In the genomic region with DNA sequence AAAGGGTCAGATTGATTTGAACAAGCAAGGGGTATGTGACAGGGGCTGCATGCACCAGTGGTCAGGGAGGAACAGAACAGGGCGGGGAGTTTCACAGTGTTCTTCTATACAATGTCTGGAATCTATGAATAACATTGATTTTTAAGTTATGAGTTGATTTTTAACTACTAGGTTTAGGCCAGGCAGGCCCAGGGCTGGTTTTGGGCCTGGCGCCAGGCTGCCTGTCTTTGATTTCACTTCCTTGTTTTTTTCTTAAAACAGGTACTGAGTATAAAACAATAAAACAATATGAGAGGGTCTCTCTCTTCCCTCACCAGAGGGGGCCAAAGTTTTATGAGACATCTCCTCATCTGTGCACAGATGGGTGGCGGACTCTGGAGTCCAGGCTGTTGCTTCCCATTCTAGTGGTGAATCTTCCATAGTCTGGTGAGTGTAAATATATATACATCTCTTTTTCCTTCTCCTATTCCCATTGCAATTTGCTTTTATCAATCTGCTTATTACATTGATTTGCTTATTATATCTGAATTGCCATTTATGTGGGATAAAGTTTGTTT, we compare ENCODE assay signal across 7 cellular contexts.
A peak's percentile ranks its signal among the peaks of the same experiment; 100 is the strongest.
DNase-seq lines count a peak whose midpoint lies in the region; FAIRE-seq and TF ChIP-seq lines count a peak whose summit lies in the region.
"Not testable (repeated sequence)": the region's sequence is repeated elsewhere in the genome, so short reads cannot be mapped to it uniquely, and the experiment has no call there.

No MANE protein-coding gene starts in this region.

- not testable (repeated sequence) for H3K27me3 ChIP-seq in SU-DHL-6 (ENCODE audit: low read length); H1 (replicated peaks in 1 of 4; ENCODE audit: control insufficient read depth in 3 of 4, extremely low read depth in 1 of 4, insufficient read depth in 3 of 4, low read length in 3 of 4); thyroid gland

- not testable (repeated sequence) for H2BK5ac ChIP-seq in H1 (ENCODE audit: low read depth, low read length)

- WGBS in H1 (ENCODE audit: extremely low coverage in 1 of 2, insufficient coverage in 1 of 2, insufficient read length in 1 of 2, insufficient replicate concordance in 2 of 2, low coverage in 1 of 2, low lambda C conversion rate in 2 of 2, missing lambda C conversion rate in 1 of 2), 2 experiments, result 89% methylated on average over 3 of the region's 3 CpGs; no CpG with 5 or more reads in 1 of the 2 experiments
- 94 to 95% methylated on average over 3 of the region's 3 CpGs for WGBS in thyroid gland, 2 donors

- H2BK15ac ChIP-seq in H1 (ENCODE audit: low read length), result not testable (repeated sequence)

- not testable (repeated sequence) for H3K4me3 ChIP-seq in SU-DHL-6 (ENCODE audit: insufficient read depth, low read length, poor library complexity, severe bottlenecking); H1 (ENCODE audit: extremely low read depth in 1 of 4, insufficient read depth in 2 of 4, low read depth in 3 of 4, low read length in 4 of 4); thyroid gland (replicated peaks in 1 of 3)

- not testable (repeated sequence) for H4K20me1 ChIP-seq in SU-DHL-6 (ENCODE audit: low read depth, low read length); H1 (replicated peaks in 1 of 2; ENCODE audit: control insufficient read depth in 1 of 2, insufficient read depth in 2 of 2, low read length in 2 of 2)

- not testable (repeated sequence) for H3K4me3 Mint-ChIP-seq in Calu3 (ENCODE audit: low read depth, unreplicated experiment)

- not testable (repeated sequence) for H3K27ac ChIP-seq in SU-DHL-6 (ENCODE audit: low read depth, low read length); H1 (ENCODE audit: low read depth, low read length)
- H3K27ac ChIP-seq in thyroid gland, result peak overlapping the region; percentile 42 to 53 (median 42)

- FAIRE-seq in H1 (lab: Jason Lieb, UNC), result not testable (repeated sequence)

- not testable (repeated sequence) for H3K4ac ChIP-seq in H1 (replicated peaks; ENCODE audit: insufficient read length, low read depth, low read length)

- H2BK120ac ChIP-seq in H1 (replicated peaks; ENCODE audit: low read depth, low read length), result not testable (repeated sequence)

- H3K4me1 Mint-ChIP-seq in Calu3 (ENCODE audit: low read depth, unreplicated experiment), result not testable (repeated sequence)

- not testable (repeated sequence) for TF ChIP-seq POLR2A in H1 (IDR thresholded peaks at IDR 0.05; ENCODE audit: control extremely low read depth in 1 of 2, low read depth in 2 of 2, low read length in 2 of 2); thyroid gland (IDR thresholded peaks at IDR 0.05)

- H2AK5ac ChIP-seq in H1 (ENCODE audit: low read depth, low read length), result not testable (repeated sequence)

- H3K18ac ChIP-seq in H1 (ENCODE audit: extremely low read depth, low read length), result not testable (repeated sequence)

- H2BK12ac ChIP-seq in H1 (ENCODE audit: low read depth, low read length), result not testable (repeated sequence)

- CTCF ChIA-PET in Calu3 (lab: Charles Lee); H1 (lab: Charles Lee; ENCODE audit: partially characterized antibody): not testable (repeated sequence)

- not testable (repeated sequence) for H3K79me1 ChIP-seq in H1 (ENCODE audit: low read depth, low read length)

- H3K9me3 ChIP-seq in SU-DHL-6 (ENCODE audit: insufficient read depth, low read length); H1 (ENCODE audit: insufficient read depth in 2 of 2, low read depth in 1 of 2, low read length in 1 of 2); thyroid gland: not testable (repeated sequence)

- not testable (repeated sequence) for H4K91ac ChIP-seq in H1 (replicated peaks; ENCODE audit: insufficient read length, low read length)

- not testable (repeated sequence) for H3K9me2 ChIP-seq in SU-DHL-6 (replicated peaks; ENCODE audit: insufficient read depth, low read length)

- POLR2A ChIA-PET in H1 (lab: Charles Lee; ENCODE audit: partially characterized antibody), result interaction anchor here (3.1 kb wide), 1 partner anchor 8 kb away, joined by 27 read pairs; no protein-coding TSS in a partner anchor

- peak overlapping the region; percentile 85 for H2AFZ ChIP-seq in SU-DHL-6 (ENCODE audit: low read depth, low read length, severe bottlenecking)
- H2AFZ ChIP-seq in H1 (ENCODE audit: low read length), result peak overlapping the region; percentile 62; the same call in 1 of the 2 replicates

- not testable (repeated sequence) for H3K9me3 Mint-ChIP-seq in Calu3 (ENCODE audit: low read depth, unreplicated experiment)

- not testable (repeated sequence) for TF ChIP-seq CTCF in Calu3 (IDR thresholded peaks at IDR 0.05; ENCODE audit: unreplicated experiment); SU-DHL-6 (IDR thresholded peaks at IDR 0.05; ENCODE audit: insufficient read depth, low read length, poor library complexity, severe bottlenecking); H1 (IDR thresholded peaks at IDR 0.05; ENCODE audit: control extremely low read depth in 1 of 3, insufficient read depth in 1 of 3, low read depth in 1 of 3, low read length in 3 of 3); thyroid gland (IDR thresholded peaks at IDR 0.05)

- not testable (repeated sequence) for H3K79me2 ChIP-seq in SU-DHL-6 (ENCODE audit: insufficient read depth, low read length); H1 (ENCODE audit: control insufficient read depth in 1 of 2, insufficient read depth in 2 of 2, low read length in 2 of 2)

- not testable (repeated sequence) for H2BK20ac ChIP-seq in H1 (ENCODE audit: low read length)

- not testable (repeated sequence) for H3K4me1 ChIP-seq in H1 (replicated peaks in 1 of 4; ENCODE audit: control insufficient read depth in 3 of 4, insufficient read depth in 4 of 4, low read length in 3 of 4)
- peaks cover 11 to 22% of the 10 kb centered on the region in 2 donors for H3K4me1 ChIP-seq in thyroid gland

- BruUV-seq in Calu3 (replicated peaks; lab: Mats Ljungman, UMichigan), result not testable (repeated sequence)

- H3K36me3 ChIP-seq in SU-DHL-6 (ENCODE audit: low read length); H1 (ENCODE audit: control insufficient read depth in 2 of 4, insufficient read depth in 4 of 4, low read length in 3 of 4); thyroid gland: not testable (repeated sequence)

- H3K27ac Mint-ChIP-seq in Calu3 (ENCODE audit: unreplicated experiment), result not testable (repeated sequence)

- not testable (repeated sequence) for H3K56ac ChIP-seq in H1 (replicated peaks; ENCODE audit: insufficient read length, low read depth, low read length)

- not testable (repeated sequence) for H3K9ac ChIP-seq in SU-DHL-6 (ENCODE audit: low read length); H1 (replicated peaks in 1 of 4; ENCODE audit: extremely low read depth in 1 of 4, low read depth in 3 of 4, low read length in 3 of 4)

- not testable (repeated sequence) for H3K14ac ChIP-seq in H1 (ENCODE audit: insufficient read length)

- intact Hi-C loops in Calu3 (cut with micrococcal nuclease; ENCODE audit: unreplicated experiment); thyroid gland (cut with DNase I): not testable (repeated sequence)

- not testable (repeated sequence) for H3K23ac ChIP-seq in H1 (ENCODE audit: insufficient read length)

- H3K4me2 ChIP-seq in SU-DHL-6 (ENCODE audit: low read depth, low read length, poor library complexity, severe bottlenecking); H1 (ENCODE audit: insufficient read depth in 1 of 2, low read depth in 2 of 2, low read length in 2 of 2): not testable (repeated sequence)

- TF ChIP-seq RAD21 in H1 (IDR thresholded peaks at IDR 0.05 in 1 of 2, conservative IDR thresholded peaks at IDR 0.05 in 1 of 2; ENCODE audit: low read depth in 2 of 2, low read length in 2 of 2), result not testable (repeated sequence)

- TF ChIP-seq EP300 in H1 (IDR thresholded peaks at IDR 0.05; ENCODE audit: borderline replicate concordance in 1 of 2, low read depth in 2 of 2, low read length in 2 of 2), result not testable (repeated sequence)

- DNase-seq in Calu3, result peak; percentile 13
- peak; percentile 34 for DNase-seq in NCI-H69 (lab: John Stamatoyannopoulos, UW)
- DNase-seq in H1 (ENCODE audit: low read depth in 1 of 2, low spot score in 2 of 2), result not testable (repeated sequence)
- peak; percentile 67 for DNase-seq in mucosa of gallbladder (ENCODE audit: low spot score)
- peak; percentile 9 for DNase-seq in retina
- peak; percentile 56 to 62 for DNase-seq in thyroid gland

- not testable (repeated sequence) for H3K36me3 Mint-ChIP-seq in Calu3 (ENCODE audit: insufficient read depth, unreplicated experiment)

- H3F3A ChIP-seq in SU-DHL-6 (ENCODE audit: insufficient read depth), result not testable (repeated sequence)

- H3K23me2 ChIP-seq in H1 (ENCODE audit: low read depth, low read length), result not testable (repeated sequence)

- H4K8ac ChIP-seq in H1 (ENCODE audit: extremely low read depth, insufficient read depth, low read length), result not testable (repeated sequence)

- not testable (repeated sequence) for H4K5ac ChIP-seq in H1 (ENCODE audit: insufficient read length, low read depth, low read length)

- not testable (repeated sequence) for H3K27me3 Mint-ChIP-seq in Calu3 (ENCODE audit: unreplicated experiment)
